8 cellular contexts compared by ENCODE assay signal in the genomic region with DNA sequence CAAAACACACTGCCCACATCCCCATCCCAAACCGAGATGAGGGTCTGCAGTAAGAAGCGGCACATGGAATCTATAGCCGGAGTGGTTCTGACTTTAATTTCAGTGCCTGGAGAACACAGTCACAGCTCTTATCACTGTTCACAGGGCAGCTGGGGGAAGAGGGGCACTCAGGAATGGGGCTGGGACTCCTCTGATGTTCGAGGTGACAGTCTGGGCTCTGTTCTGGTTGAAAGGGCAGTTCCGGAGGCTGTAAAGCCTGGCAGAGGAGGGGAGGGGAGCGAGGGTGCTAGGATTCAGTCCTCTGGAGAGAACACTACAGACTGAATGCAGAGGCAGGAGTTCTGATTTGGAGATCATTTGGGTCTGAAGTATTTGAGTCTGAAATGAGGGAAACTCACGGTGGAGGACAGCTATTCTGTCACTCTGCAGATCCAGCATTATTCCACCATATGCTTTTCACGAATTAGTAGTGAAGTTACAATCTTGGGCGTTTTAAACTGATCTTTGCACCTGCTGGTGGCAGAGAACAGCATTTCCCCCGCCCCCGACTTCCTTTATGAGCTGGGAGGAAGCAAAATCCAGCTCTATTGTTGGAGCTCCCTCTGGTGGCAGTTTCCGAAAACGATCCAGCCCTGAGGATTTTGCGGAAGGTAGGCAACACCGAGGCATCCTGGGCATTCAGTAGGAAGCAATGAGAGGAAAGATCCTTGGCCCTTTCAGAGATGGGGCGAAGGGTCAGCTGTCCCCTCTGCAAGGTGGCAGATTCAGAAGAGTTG. TPM values are rescaled to one million over a fixed set of nuclear protein-coding genes. Genes with fewer than 3 reads are reported as not detected.
A peak's percentile ranks its signal among the peaks of the same experiment; 100 is the strongest.
DNase-seq lines count a peak whose midpoint lies in the region; ATAC-seq and TF ChIP-seq lines count a peak whose summit lies in the region.

No MANE protein-coding gene starts in this region.

- POLR2A ChIA-PET in Panc1 (lab: Charles Lee) = interaction anchor here (0.6 to 0.7 kb wide), 3 partner anchors 168 to 650 kb away, joined by 4 to 6 read pairs (median 5); no protein-coding TSS in a partner anchor

- peak; percentile 90 for DNase-seq in DMS153 treated with DMSO at 0.1 percent for 48 hours (lab: John Stamatoyannopoulos, UW; ENCODE audit: unreplicated experiment)
- DNase-seq in HuH-7 (ENCODE audit: low spot score) = peak; percentile 90
- peak; percentile 79 for DNase-seq in Panc1 (ENCODE audit: low read depth, low spot score)
- peak; percentile 63 for DNase-seq in activated T-helper 1 cell treated with anti-CD3 and anti-CD28 coated beads, Interleukin-12 subunit alpha, Interleukin-12 subunit beta, Interleukin-2, Interleukin-4 antibody, amounts not matched to agents 30 ng/mL and 10 ng/mL and 1 ng/mL, durations not matched to agents 14 hours and 24 hours and 36 hours (ENCODE audit: low spot score)
- DNase-seq in fibroblast of the conjunctiva (ENCODE audit: low read depth) = peak; percentile 29
- peak; percentile 90 for DNase-seq in neural progenitor cell (ENCODE audit: low spot score)
- peak; percentile 82 for DNase-seq in stimulated activated naive CD8-positive, alpha-beta T cell treated with anti-CD3 and anti-CD28 coated beads, Interleukin-15, amount 100 ng/mL, for 72 hours

- peak overlapping the region; percentile 83 for H3K4me2 ChIP-seq in neural progenitor cell

- TF ChIP-seq CTCF in Panc1 (IDR thresholded peaks at IDR 0.05) (peak; percentile 96), neural progenitor cell (IDR thresholded peaks at IDR 0.05) (peak; percentile 94)

- CTCF ChIA-PET in Panc1 (lab: Charles Lee) = interaction anchor here (0.6 to 2.5 kb wide), 18 partner anchors 9 to 1728 kb away, joined by 3 to 34 read pairs (median 4); no protein-coding TSS in a partner anchor

- H4K20me1 ChIP-seq in neural progenitor cell (ENCODE audit: low read depth) = no peaks in the 10 kb centered on the region

- no peaks in the 10 kb centered on the region for H3K9me3 ChIP-seq in Panc1 (ENCODE audit: control insufficient read depth, insufficient read depth, low read depth, low read length)
- H3K9me3 ChIP-seq in neural progenitor cell (ENCODE audit: low read depth) = no peaks in the 10 kb centered on the region

- H3K9me3 Mint-ChIP-seq in activated T-helper 1 cell treated with anti-CD3 and anti-CD28 coated beads, Interleukin-12 subunit alpha, Interleukin-12 subunit beta, Interleukin-2, Interleukin-4 antibody, amounts not matched to agents 30 ng/mL and 10 ng/mL and 1 ng/mL, durations not matched to agents 14 hours and 24 hours and 36 hours = no peaks in the 10 kb centered on the region
- no peaks in the 10 kb centered on the region for H3K9me3 Mint-ChIP-seq in neural progenitor cell
- no peaks in the 10 kb centered on the region for H3K9me3 Mint-ChIP-seq in stimulated activated naive CD8-positive, alpha-beta T cell treated with anti-CD3 and anti-CD28 coated beads, Interleukin-15, amount 100 ng/mL, for 72 hours

- H3K36me3 ChIP-seq in Panc1 (ENCODE audit: control insufficient read depth, insufficient read depth, low read length) = no peaks in the 10 kb centered on the region
- no peaks in the 10 kb centered on the region for H3K36me3 ChIP-seq in neural progenitor cell

- peaks cover 4% of the 10 kb centered on the region; the same call in 1 of the 2 replicates for H3K4me1 ChIP-seq in Panc1 (ENCODE audit: control insufficient read depth, insufficient read depth, low read length)
- H3K4me1 ChIP-seq in neural progenitor cell = peaks cover 24% of the 10 kb centered on the region

- peak overlapping the region; percentile 48 to 75 for H3K4me3 ChIP-seq in Panc1 (ENCODE audit: low read depth in 2 of 2, low read length in 2 of 2)
- peak overlapping the region; percentile 52 for H3K4me3 ChIP-seq in neural progenitor cell

- intact Hi-C loops in Panc1 (cut with micrococcal nuclease; ENCODE audit: unreplicated experiment) = loop anchor here (5.0 to 10.0 kb wide), 2 partner anchors 492 to 700 kb away; no protein-coding TSS in a partner anchor
- intact Hi-C loops in activated T-helper 1 cell treated with anti-CD3 and anti-CD28 coated beads, Interleukin-12 subunit alpha, Interleukin-12 subunit beta, Interleukin-2, Interleukin-4 antibody, amounts not matched to agents 30 ng/mL and 10 ng/mL and 1 ng/mL, durations not matched to agents 14 hours and 24 hours and 36 hours (cut with micrococcal nuclease) = loop anchor here (1.0 to 2.0 kb wide), 2 partner anchors 377 to 386 kb away; no protein-coding TSS in a partner anchor

- H3K27me3 ChIP-seq in Panc1 (ENCODE audit: control insufficient read depth, insufficient read depth, low read length) (peaks cover 33% of the 10 kb centered on the region), neural progenitor cell (peaks cover 98% of the 10 kb centered on the region)

- no peaks in the 10 kb centered on the region for H3K79me2 ChIP-seq in neural progenitor cell (ENCODE audit: low read depth)

- H3K4me1 Mint-ChIP-seq in activated T-helper 1 cell treated with anti-CD3 and anti-CD28 coated beads, Interleukin-12 subunit alpha, Interleukin-12 subunit beta, Interleukin-2, Interleukin-4 antibody, amounts not matched to agents 30 ng/mL and 10 ng/mL and 1 ng/mL, durations not matched to agents 14 hours and 24 hours and 36 hours (ENCODE audit: low read depth) = peaks cover 20% of the 10 kb centered on the region
- H3K4me1 Mint-ChIP-seq in neural progenitor cell = peaks cover 17% of the 10 kb centered on the region
- H3K4me1 Mint-ChIP-seq in stimulated activated naive CD8-positive, alpha-beta T cell treated with anti-CD3 and anti-CD28 coated beads, Interleukin-15, amount 100 ng/mL, for 72 hours = peaks cover 28% of the 10 kb centered on the region

- in situ Hi-C loops in Panc1 (cut with HindIII; ENCODE audit: low pct_unique_long_range_greater_than_20kb, low sequenced_read_pairs) = no loop called here

- H3F3A ChIP-seq in neural progenitor cell (ENCODE audit: low read depth) = peaks cover 11% of the 10 kb centered on the region

- peaks cover 35% of the 10 kb centered on the region for H3K27me3 Mint-ChIP-seq in activated T-helper 1 cell treated with anti-CD3 and anti-CD28 coated beads, Interleukin-12 subunit alpha, Interleukin-12 subunit beta, Interleukin-2, Interleukin-4 antibody, amounts not matched to agents 30 ng/mL and 10 ng/mL and 1 ng/mL, durations not matched to agents 14 hours and 24 hours and 36 hours (ENCODE audit: insufficient read depth)
- H3K27me3 Mint-ChIP-seq in neural progenitor cell (ENCODE audit: insufficient read depth, low read depth) = peaks cover 42% of the 10 kb centered on the region
- peaks cover 62% of the 10 kb centered on the region for H3K27me3 Mint-ChIP-seq in stimulated activated naive CD8-positive, alpha-beta T cell treated with anti-CD3 and anti-CD28 coated beads, Interleukin-15, amount 100 ng/mL, for 72 hours

- no peak overlapping the region for H3K9ac ChIP-seq in neural progenitor cell

- H3K27ac ChIP-seq in Panc1 (ENCODE audit: low read length) = no peak overlapping the region
- H3K27ac ChIP-seq in neural progenitor cell = no peak overlapping the region

- peak overlapping the region; percentile 93 for H2AFZ ChIP-seq in neural progenitor cell (replicated peaks)

- BruUV-seq in Panc1 (replicated peaks; lab: Mats Ljungman, UMichigan) = no TSS peak

- peak overlapping the region; percentile 83 for H3K4me3 Mint-ChIP-seq in activated T-helper 1 cell treated with anti-CD3 and anti-CD28 coated beads, Interleukin-12 subunit alpha, Interleukin-12 subunit beta, Interleukin-2, Interleukin-4 antibody, amounts not matched to agents 30 ng/mL and 10 ng/mL and 1 ng/mL, durations not matched to agents 14 hours and 24 hours and 36 hours
- H3K4me3 Mint-ChIP-seq in neural progenitor cell = peak overlapping the region; percentile 87
- H3K4me3 Mint-ChIP-seq in stimulated activated naive CD8-positive, alpha-beta T cell treated with anti-CD3 and anti-CD28 coated beads, Interleukin-15, amount 100 ng/mL, for 72 hours = peak overlapping the region; percentile 78 to 88

- H3K36me3 Mint-ChIP-seq in activated T-helper 1 cell treated with anti-CD3 and anti-CD28 coated beads, Interleukin-12 subunit alpha, Interleukin-12 subunit beta, Interleukin-2, Interleukin-4 antibody, amounts not matched to agents 30 ng/mL and 10 ng/mL and 1 ng/mL, durations not matched to agents 14 hours and 24 hours and 36 hours (ENCODE audit: low read depth) = no peaks in the 10 kb centered on the region
- H3K36me3 Mint-ChIP-seq in neural progenitor cell = no peaks in the 10 kb centered on the region

- peak; percentile 94 for ATAC-seq in GM21528 (IDR thresholded peaks at IDR 0.05; ENCODE audit: low FRiP score, unreplicated experiment)
- peak; percentile 91 for ATAC-seq in Panc1
- ATAC-seq in stimulated activated naive CD8-positive, alpha-beta T cell treated with anti-CD3 and anti-CD28 coated beads, Interleukin-15, amount 100 ng/mL, for 72 hours = peak; percentile 83

- H3K27ac Mint-ChIP-seq in activated T-helper 1 cell treated with anti-CD3 and anti-CD28 coated beads, Interleukin-12 subunit alpha, Interleukin-12 subunit beta, Interleukin-2, Interleukin-4 antibody, amounts not matched to agents 30 ng/mL and 10 ng/mL and 1 ng/mL, durations not matched to agents 14 hours and 24 hours and 36 hours = peak overlapping the region; percentile 55
- peak overlapping the region; percentile 86 for H3K27ac Mint-ChIP-seq in neural progenitor cell
- H3K27ac Mint-ChIP-seq in stimulated activated naive CD8-positive, alpha-beta T cell treated with anti-CD3 and anti-CD28 coated beads, Interleukin-15, amount 100 ng/mL, for 72 hours = no peak overlapping the region

RNA-seq across cellular contexts. Expression of a gene that starts 22.7 kb away (rescaled TPM):
- not detected for total RNA-seq in Panc1 (2021; ENCODE audit: unreplicated experiment)
- not detected for polyA plus RNA-seq in Panc1 (2012; ENCODE audit: insufficient read length)
- not detected in 2 replicates for total RNA-seq in activated T-helper 1 cell treated with anti-CD3 and anti-CD28 coated beads, Interleukin-12 subunit alpha, Interleukin-12 subunit beta, Interleukin-2, Interleukin-4 antibody, amounts not matched to agents 30 ng/mL and 10 ng/mL and 1 ng/mL, durations not matched to agents 14 hours and 24 hours and 36 hours
- total RNA-seq in neural progenitor cell (ENCODE audit: low replicate concordance) = not detected in 2 replicates

RNA-seq across cellular contexts. Expression of a gene that starts 36.6 kb away (rescaled TPM):
- total RNA-seq in Panc1 (2021; ENCODE audit: unreplicated experiment) (4.6 TPM), neural progenitor cell (ENCODE audit: low replicate concordance) (0.25 TPM in 1 of 2 replicates, not detected in the other)
- 4.2 TPM for polyA plus RNA-seq in Panc1 (2012; ENCODE audit: insufficient read length)
- total RNA-seq in activated T-helper 1 cell treated with anti-CD3 and anti-CD28 coated beads, Interleukin-12 subunit alpha, Interleukin-12 subunit beta, Interleukin-2, Interleukin-4 antibody, amounts not matched to agents 30 ng/mL and 10 ng/mL and 1 ng/mL, durations not matched to agents 14 hours and 24 hours and 36 hours = not detected in 2 replicates

Comparison
In these comparisons a context has a peak if more than half of its experiments do, and no peak if none do; other contexts are left out.
1. DNase-seq: peak in every context shown above with its lines; median percentile 90 in DMS153 treated with DMSO at 0.1 percent for 48 hours; 90 in HuH-7; 90 in neural progenitor cell; 82 in stimulated activated naive CD8-positive, alpha-beta T cell treated with anti-CD3 and anti-CD28 coated beads, Interleukin-15, amount 100 ng/mL, for 72 hours; 79 in Panc1; 63 in activated T-helper 1 cell treated with anti-CD3 and anti-CD28 coated beads, Interleukin-12 subunit alpha, Interleukin-12 subunit beta, Interleukin-2, Interleukin-4 antibody, amounts not matched to agents 30 ng/mL and 10 ng/mL and 1 ng/mL, durations not matched to agents 14 hours and 24 hours and 36 hours; 29 in fibroblast of the conjunctiva.
2. H3K27ac Mint-ChIP-seq: peak in activated T-helper 1 cell treated with anti-CD3 and anti-CD28 coated beads, Interleukin-12 subunit alpha, Interleukin-12 subunit beta, Interleukin-2, Interleukin-4 antibody, amounts not matched to agents 30 ng/mL and 10 ng/mL and 1 ng/mL, durations not matched to agents 14 hours and 24 hours and 36 hours (single experiment) and neural progenitor cell (single experiment); none in stimulated activated naive CD8-positive, alpha-beta T cell treated with anti-CD3 and anti-CD28 coated beads, Interleukin-15, amount 100 ng/mL, for 72 hours (0 of 2).
3. Peak in every context shown above with its lines, with median percentiles within 50 percentile points of each other: ATAC-seq and H3K4me3 Mint-ChIP-seq.